8 cellular contexts compared by ENCODE assay signal in genomic region chr3:13650210-13651056, GRCh38.
DNase-seq lines count a peak whose midpoint lies in the region; ATAC-seq and TF ChIP-seq lines count a peak whose summit lies in the region.

No MANE protein-coding gene starts in this region.

- no peak overlapping the region for H3K4me3 ChIP-seq in fibroblast of villous mesenchyme (ENCODE audit: low read depth, low read length)

- ATAC-seq in HG03159 (IDR thresholded peaks at IDR 0.05; ENCODE audit: unreplicated experiment), result peak; percentile 52

- TF ChIP-seq CTCF in fibroblast of villous mesenchyme (IDR thresholded peaks at IDR 0.05; ENCODE audit: insufficient read depth, low read depth, low read length), result peak; percentile 98

- DNase-seq in NCI-H1436 (lab: John Stamatoyannopoulos, UW) (peak; percentile 12), NCI-H1436 treated with DMSO at 0.1 percent for 48 hours (lab: John Stamatoyannopoulos, UW) (no peak), RPMI8226 (peak; percentile 81), fibroblast of villous mesenchyme (ENCODE audit: low read depth) (peak; percentile 61), nucleus accumbens (lab: John Stamatoyannopoulos, UW) (peak in 53 of 56 donors; percentile 12 to 84 (median 63)), superior temporal gyrus (ENCODE audit: extremely low spot score) (peak; percentile 89)
- DNase-seq in activated T-helper 9 cell treated with anti-CD3 and anti-CD28 coated beads, Interleukin-2, amount 50 U/mL, for 16 hours (ENCODE audit: low read depth), result peak; percentile 64
